In the genomic region with DNA sequence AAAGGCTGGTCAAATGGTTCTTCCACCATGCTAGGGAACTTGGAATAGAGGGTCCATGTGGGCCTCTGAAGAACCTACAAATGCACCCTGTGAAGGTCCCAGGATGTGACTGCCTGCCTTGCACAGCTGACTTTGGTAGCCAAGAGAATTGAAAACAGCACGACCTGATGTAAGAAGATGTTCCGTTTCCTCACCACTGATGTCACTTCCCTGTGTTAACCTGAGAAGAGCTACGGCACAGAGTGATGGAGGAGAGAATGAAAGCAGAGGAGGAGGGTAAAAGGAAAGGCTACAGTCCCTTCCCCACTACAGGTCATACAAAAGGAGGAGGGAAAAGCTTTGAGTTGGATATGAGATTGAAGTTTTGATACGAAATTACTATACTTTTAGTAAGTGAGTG, we compare ENCODE assay signal across 30 cellular contexts.
"Had no signal": no experiment of that assay in that cellular context is flagged by ENCODE, and none has a peak within 500 bp of the region (broad histone marks: within the 10 kb centered on the region; RNA-seq: fewer than 3 reads in every experiment).

No MANE protein-coding gene starts in this region.

- H3K27me3 ChIP-seq: neutrophil, ovary, right lobe of liver, sigmoid colon, stomach, thyroid gland, tibial nerve, upper lobe of left lung, uterus had no signal

- H3K9ac ChIP-seq: parathyroid adenoma had no signal

- H3K4me3 ChIP-seq: ovary, psoas muscle, right lobe of liver, sigmoid colon, stomach, thoracic aorta, thyroid gland, tibial nerve, upper lobe of left lung, uterus had no signal

- H3K36me3 Mint-ChIP-seq: naive thymus-derived CD8-positive, alpha-beta T cell; natural killer cell treated with Interleukin-12 subunit alpha and Interleukin-12 subunit beta and Interleukin-15 and Interleukin-18, amount 100 ng/mL, for 72 hours; stimulated activated effector memory CD8-positive, alpha-beta T cell treated with anti-CD3 and anti-CD28 coated beads, Interleukin-12 subunit alpha, Interleukin-12 subunit beta, amount 100 ng/mL, for 72 hours; stimulated activated naive B cell treated with anti-CD40 and anti-IgM and Interleukin-4, amounts not matched to agents 10 μg/mL and 1 μg/mL and 100 μg/mL, for 72 hours had no signal

- H3K4me1 ChIP-seq: parathyroid adenoma, psoas muscle, right lobe of liver, sigmoid colon, stomach, thyroid gland, tibial nerve, upper lobe of left lung, uterus had no signal

- DNase-seq: naive thymus-derived CD8-positive, alpha-beta T cell; nephron progenitor cell; nucleus accumbens; ovary; posterior cingulate gyrus; psoas muscle; right cardiac atrium; right lobe of liver; sigmoid colon; small intestine; stimulated activated CD4-positive, alpha-beta T cell treated with anti-CD3 and anti-CD28 coated beads, Interleukin-15, amount 100 ng/mL, for 24 hours; stimulated activated CD4-positive, alpha-beta T cell treated with anti-CD3 and anti-CD28 coated beads, Interleukin-2, amount 100 ng/mL, for 24 hours; stimulated activated CD4-positive, alpha-beta T cell treated with anti-CD3 and anti-CD28 coated beads, Interleukin-2, amount 100 ng/mL, for 48 hours; stimulated activated CD4-positive, alpha-beta T cell treated with anti-CD3 and anti-CD28 coated beads, Interleukin-4, amount 100 ng/mL, for 24 hours; stimulated activated naive B cell treated with anti-CD40 and anti-IgM and Interleukin-4, amounts not matched to agents 10 μg/mL and 1 μg/mL and 100 μg/mL, for 72 hours; stimulated activated naive CD4-positive, alpha-beta T cell treated with Interleukin-2 at 50 U/mL for 16 hours; stomach; thyroid gland; trophoblast cell; upper lobe of left lung; uterus had no signal

- H2AFZ ChIP-seq: parathyroid adenoma had no signal

- H3K79me2 ChIP-seq: parathyroid adenoma had no signal

- H3K4me1 Mint-ChIP-seq: naive thymus-derived CD8-positive, alpha-beta T cell; neural crest cell; stimulated activated effector memory CD8-positive, alpha-beta T cell treated with anti-CD3 and anti-CD28 coated beads, Interleukin-12 subunit alpha, Interleukin-12 subunit beta, amount 100 ng/mL, for 72 hours; stimulated activated naive B cell treated with anti-CD40 and anti-IgM and Interleukin-4, amounts not matched to agents 10 μg/mL and 1 μg/mL and 100 μg/mL, for 72 hours had no signal

- H3K9me3 Mint-ChIP-seq: natural killer cell treated with Interleukin-12 subunit alpha and Interleukin-12 subunit beta and Interleukin-15 and Interleukin-18, amount 100 ng/mL, for 72 hours; stimulated activated naive CD8-positive, alpha-beta T cell treated with anti-CD3 and anti-CD28 coated beads, Interleukin-15, Interleukin-2, amounts not matched to agents 100 ng/mL and 50 ng/mL, for 24 hours had no signal

- H3K4me3 Mint-ChIP-seq: naive thymus-derived CD8-positive, alpha-beta T cell; natural killer cell treated with Interleukin-12 subunit alpha and Interleukin-12 subunit beta and Interleukin-15 and Interleukin-18, amount 100 ng/mL, for 72 hours; nephron progenitor cell; neural crest cell; stimulated activated effector memory CD8-positive, alpha-beta T cell treated with anti-CD3 and anti-CD28 coated beads, Interleukin-12 subunit alpha, Interleukin-12 subunit beta, amount 100 ng/mL, for 72 hours; stimulated activated naive B cell treated with anti-CD40 and anti-IgM and Interleukin-4, amounts not matched to agents 10 μg/mL and 1 μg/mL and 100 μg/mL, for 72 hours; stimulated activated naive CD8-positive, alpha-beta T cell treated with anti-CD3 and anti-CD28 coated beads, Interleukin-15, Interleukin-2, amounts not matched to agents 100 ng/mL and 50 ng/mL, for 24 hours had no signal

- H3K9me3 ChIP-seq: neutrophil, ovary, psoas muscle, right lobe of liver, sigmoid colon, thoracic aorta, thyroid gland, tibial nerve, uterus had no signal

- H3K27ac ChIP-seq: neutrophil, ovary, parathyroid adenoma, psoas muscle, right lobe of liver, sigmoid colon, stomach, thoracic aorta, thyroid gland, tibial nerve, upper lobe of left lung, uterus had no signal

- FAIRE-seq: small intestine had no signal

- H3K36me3 ChIP-seq: neutrophil, ovary, right lobe of liver, sigmoid colon, stomach, thoracic aorta, thyroid gland, tibial nerve, upper lobe of left lung, uterus had no signal

- ATAC-seq: naive thymus-derived CD8-positive, alpha-beta T cell; natural killer cell treated with Interleukin-12 subunit alpha and Interleukin-12 subunit beta and Interleukin-15 and Interleukin-18, amount 100 ng/mL, for 72 hours; psoas muscle; right cardiac atrium; right lobe of liver; stimulated activated effector memory CD8-positive, alpha-beta T cell treated with anti-CD3 and anti-CD28 coated beads, Interleukin-12 subunit alpha, Interleukin-12 subunit beta, amount 100 ng/mL, for 72 hours; stimulated activated naive B cell treated with anti-CD40 and anti-IgM and Interleukin-4, amounts not matched to agents 10 μg/mL and 1 μg/mL and 100 μg/mL, for 72 hours had no signal

- H3K27ac Mint-ChIP-seq: naive thymus-derived CD8-positive, alpha-beta T cell; natural killer cell treated with Interleukin-12 subunit alpha and Interleukin-12 subunit beta and Interleukin-15 and Interleukin-18, amount 100 ng/mL, for 72 hours; nephron progenitor cell; progenitor cell of endocrine pancreas; stimulated activated effector memory CD8-positive, alpha-beta T cell treated with anti-CD3 and anti-CD28 coated beads, Interleukin-12 subunit alpha, Interleukin-12 subunit beta, amount 100 ng/mL, for 72 hours; stimulated activated naive B cell treated with anti-CD40 and anti-IgM and Interleukin-4, amounts not matched to agents 10 μg/mL and 1 μg/mL and 100 μg/mL, for 72 hours; stimulated activated naive CD8-positive, alpha-beta T cell treated with anti-CD3 and anti-CD28 coated beads, Interleukin-15, Interleukin-2, amounts not matched to agents 100 ng/mL and 50 ng/mL, for 24 hours had no signal
